Comparison of ENCODE assay signal across 9 cellular contexts in the genomic region with DNA sequence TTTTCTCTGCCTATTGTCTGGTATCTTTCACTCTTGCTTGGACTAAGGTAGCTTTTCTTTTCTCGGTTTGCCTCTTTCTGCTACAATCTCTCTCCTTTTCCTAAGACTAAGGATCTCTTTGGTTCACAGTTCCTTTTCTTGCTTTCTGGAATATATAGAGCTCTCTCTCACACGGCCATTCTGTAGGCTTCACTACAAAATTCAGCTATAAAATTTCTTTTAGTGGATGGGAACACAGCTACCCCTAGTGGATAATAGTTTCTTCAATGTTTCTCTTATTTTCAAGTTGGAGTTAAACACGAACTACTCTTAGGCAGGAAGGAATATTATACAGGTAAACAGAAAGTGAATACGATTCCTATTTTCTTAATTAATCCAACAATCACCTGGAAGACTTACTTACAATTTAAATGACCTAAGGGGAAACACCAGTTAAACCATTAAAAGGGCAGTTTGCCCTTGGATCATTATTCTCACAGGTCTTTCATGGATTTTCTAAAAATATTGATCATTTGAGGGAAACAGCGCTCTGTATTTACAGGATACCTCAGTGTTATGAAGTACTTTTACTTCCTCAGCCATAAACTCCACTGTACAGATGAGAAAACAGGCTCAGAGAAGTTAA.
DNase-seq lines count a peak whose midpoint lies in the region; TF ChIP-seq lines count a peak whose summit lies in the region.
"Had no signal": no experiment of that assay in that cellular context is flagged by ENCODE, and none has a peak within 500 bp of the region (broad histone marks: within the 10 kb centered on the region; RNA-seq: fewer than 3 reads in every experiment).

No MANE protein-coding gene starts in this region.

- H3K27me3 Mint-ChIP-seq in neural crest cell (ENCODE audit: low read depth): no peaks in the 10 kb centered on the region

- no peak overlapping the region for H3K4me3 Mint-ChIP-seq in neural crest cell

- no peaks in the 10 kb centered on the region for H3K27me3 ChIP-seq in sigmoid colon

- H3K4me1 ChIP-seq in sigmoid colon: no peaks in the 10 kb centered on the region

- H3K4me1 Mint-ChIP-seq in neural crest cell: no peaks in the 10 kb centered on the region

- no peak overlapping the region for H3K27ac Mint-ChIP-seq in neural crest cell (ENCODE audit: unreplicated experiment)

- no peaks in the 10 kb centered on the region for H3K9me3 Mint-ChIP-seq in neural crest cell

- peaks cover 12% of the 10 kb centered on the region for H3K36me3 Mint-ChIP-seq in neural crest cell (ENCODE audit: low read depth)

- no peak for TF ChIP-seq POLR2A in sigmoid colon (IDR thresholded peaks at IDR 0.05)

- H3K9me3 ChIP-seq in sigmoid colon: no peaks in the 10 kb centered on the region

- 24 to 40% methylated on average over 5 of the region's 5 CpGs for WGBS in sigmoid colon, 2 donors

- H3K27ac ChIP-seq in sigmoid colon: no peak overlapping the region

- H3K4me3 ChIP-seq in GM12865 (ENCODE audit: low read depth, low read length) (no peak overlapping the region), sigmoid colon (no peak overlapping the region)

- no peaks in the 10 kb centered on the region for H3K36me3 ChIP-seq in sigmoid colon

- DNase-seq in GM12865 (ENCODE audit: low read depth): no peak
- peak; percentile 66 for DNase-seq in NCI-H1694 (lab: John Stamatoyannopoulos, UW)
- peak; percentile 26 for DNase-seq in cerebellum (ENCODE audit: low spot score)
- no peak for DNase-seq in neural crest cell (ENCODE audit: low read depth, low spot score)
- no peak for DNase-seq in stimulated activated CD4-positive, alpha-beta T cell treated with anti-CD3 and anti-CD28 coated beads, Interleukin-2, amount 100 ng/mL, for 48 hours
- DNase-seq in stimulated activated CD4-positive, alpha-beta T cell treated with anti-CD3 and anti-CD28 coated beads, Interleukin-12 subunit alpha, Interleukin-12 subunit beta, amount 100 ng/mL, for 4 hours: no peak
- no peak for DNase-seq in sigmoid colon
- DNase-seq in activated CD4-positive, alpha-beta T cell treated with anti-CD3 and anti-CD28 coated beads for 48 hours: no peak
- DNase-seq: NCI-H446 had no signal

- intact Hi-C loops in sigmoid colon (cut with DNase I): no loop called here

- TF ChIP-seq CTCF in GM12865 (IDR thresholded peaks at IDR 0.05; ENCODE audit: insufficient read depth, low read depth, low read length, missing control alignments): peak; percentile 14
- peak; percentile 62 for TF ChIP-seq CTCF in neural crest cell (conservative IDR thresholded peaks at IDR 0.05)
- peak in 1 of 4 experiments; percentile 13 for TF ChIP-seq CTCF in sigmoid colon (IDR thresholded peaks at IDR 0.05)

- no peak for TF ChIP-seq EP300 in sigmoid colon (IDR thresholded peaks at IDR 0.05)

Comparison
In these comparisons a context has a peak if more than half of its experiments do, and no peak if none do; other contexts are left out.
1. DNase-seq: peak in NCI-H1694 (single experiment) and cerebellum (single experiment); none in GM12865 (single experiment), neural crest cell (single experiment), stimulated activated CD4-positive, alpha-beta T cell treated with anti-CD3 and anti-CD28 coated beads, Interleukin-2, amount 100 ng/mL, for 48 hours (0 of 2), stimulated activated CD4-positive, alpha-beta T cell treated with anti-CD3 and anti-CD28 coated beads, Interleukin-12 subunit alpha, Interleukin-12 subunit beta, amount 100 ng/mL, for 4 hours (single experiment), sigmoid colon (single experiment) and activated CD4-positive, alpha-beta T cell treated with anti-CD3 and anti-CD28 coated beads for 48 hours (single experiment).